8 cellular contexts compared by ENCODE assay signal in genomic region chr7:32494946-32495297, GRCh38. TPM values are rescaled to one million over a fixed set of nuclear protein-coding genes. Genes with fewer than 3 reads are reported as not detected.
DNase-seq lines count a peak whose midpoint lies in the region; ATAC-seq and TF ChIP-seq lines count a peak whose summit lies in the region.

No MANE protein-coding gene starts in this region.

- no peaks in the 10 kb centered on the region for H3K27me3 ChIP-seq in ectodermal cell (ENCODE audit: control insufficient read depth, insufficient read depth, low read length, poor library complexity, severe bottlenecking)

- WGBS in ectodermal cell, 2 experiments: 0 to 1% methylated on average over 13 to 14 of the region's 14 CpGs

- no peak overlapping the region for H3K27ac ChIP-seq in ectodermal cell (ENCODE audit: insufficient read depth, low read depth, low read length, poor library complexity, severe bottlenecking)

- H3K36me3 ChIP-seq in ectodermal cell (ENCODE audit: control insufficient read depth, insufficient read depth, low read length): no peaks in the 10 kb centered on the region

- TF ChIP-seq CTCF in AG10803 (conservative IDR thresholded peaks at IDR 0.05; ENCODE audit: low read length) (no peak), nephron (IDR thresholded peaks at IDR 0.05; ENCODE audit: unreplicated experiment in 3 of 3) (no peak)

- H3K4me1 ChIP-seq in ectodermal cell (ENCODE audit: control insufficient read depth, insufficient read depth, low read length): peaks cover 9% of the 10 kb centered on the region

- peak overlapping the region; percentile 84 to 96 (median 91) for H3K27ac Mint-ChIP-seq in nephron

- no peaks in the 10 kb centered on the region for H3K9me3 Mint-ChIP-seq in nephron

- H3K9me3 ChIP-seq in ectodermal cell (ENCODE audit: control insufficient read depth, low read length): no peaks in the 10 kb centered on the region

- no peaks in the 10 kb centered on the region for H3K27me3 Mint-ChIP-seq in nephron (ENCODE audit: low read depth)

- H3K4me3 Mint-ChIP-seq in nephron: peak overlapping the region; percentile 94 to 95 (median 95)

- no peak for DNase-seq in AG10803 (ENCODE audit: low read depth)
- peak; percentile 87 to 91 for DNase-seq in Kasumi-1 (lab: John Stamatoyannopoulos, UW)
- DNase-seq in GM03348 (ENCODE audit: low spot score): no peak
- DNase-seq in cerebellar nuclear complex (lab: John Stamatoyannopoulos, UW): no peak

- H3K4me3 ChIP-seq in AG10803 (ENCODE audit: low read length): peak overlapping the region; percentile 82
- peak overlapping the region; percentile 45 for H3K4me3 ChIP-seq in ectodermal cell (ENCODE audit: insufficient read depth, low read depth, low read length)

- peak; percentile 7 for ATAC-seq in GM19467 (IDR thresholded peaks at IDR 0.05; ENCODE audit: unreplicated experiment)
- no peak for ATAC-seq in GM19328 (IDR thresholded peaks at IDR 0.05; ENCODE audit: unreplicated experiment)

- H3K4me1 Mint-ChIP-seq in nephron: peaks cover 17% of the 10 kb centered on the region

- peaks cover 17% of the 10 kb centered on the region for H3K36me3 Mint-ChIP-seq in nephron (ENCODE audit: low read depth)

RNA-seq across cellular contexts. Expression of gene AVL9, which starts 0.4 kb away (rescaled TPM):
- 26.2 TPM for polyA plus RNA-seq in ectodermal cell (2013, experiment 1 of 4)
- polyA plus RNA-seq in ectodermal cell (2013, experiment 2 of 4): 24.4 TPM
- polyA plus RNA-seq in ectodermal cell (2013, experiment 3 of 4): 19.6 TPM
- polyA plus RNA-seq in ectodermal cell (2013, experiment 4 of 4): 20.1 TPM

RNA-seq across cellular contexts. Expression of gene LSM5, which starts 4.7 kb away (rescaled TPM):
- 183 TPM for polyA plus RNA-seq in ectodermal cell (2013, experiment 1 of 4)
- polyA plus RNA-seq in ectodermal cell (2013, experiment 2 of 4): 172 TPM
- polyA plus RNA-seq in ectodermal cell (2013, experiment 3 of 4): 129 TPM
- polyA plus RNA-seq in ectodermal cell (2013, experiment 4 of 4): 150 TPM

Comparison
In these comparisons a context has a peak if more than half of its experiments do, and no peak if none do; other contexts are left out.
1. DNase-seq: peak in Kasumi-1 (2 of 2); none in AG10803 (single experiment), GM03348 (single experiment) and cerebellar nuclear complex (0 of 2).